ENCODE assay signal across 8 cellular contexts in the genomic region with DNA sequence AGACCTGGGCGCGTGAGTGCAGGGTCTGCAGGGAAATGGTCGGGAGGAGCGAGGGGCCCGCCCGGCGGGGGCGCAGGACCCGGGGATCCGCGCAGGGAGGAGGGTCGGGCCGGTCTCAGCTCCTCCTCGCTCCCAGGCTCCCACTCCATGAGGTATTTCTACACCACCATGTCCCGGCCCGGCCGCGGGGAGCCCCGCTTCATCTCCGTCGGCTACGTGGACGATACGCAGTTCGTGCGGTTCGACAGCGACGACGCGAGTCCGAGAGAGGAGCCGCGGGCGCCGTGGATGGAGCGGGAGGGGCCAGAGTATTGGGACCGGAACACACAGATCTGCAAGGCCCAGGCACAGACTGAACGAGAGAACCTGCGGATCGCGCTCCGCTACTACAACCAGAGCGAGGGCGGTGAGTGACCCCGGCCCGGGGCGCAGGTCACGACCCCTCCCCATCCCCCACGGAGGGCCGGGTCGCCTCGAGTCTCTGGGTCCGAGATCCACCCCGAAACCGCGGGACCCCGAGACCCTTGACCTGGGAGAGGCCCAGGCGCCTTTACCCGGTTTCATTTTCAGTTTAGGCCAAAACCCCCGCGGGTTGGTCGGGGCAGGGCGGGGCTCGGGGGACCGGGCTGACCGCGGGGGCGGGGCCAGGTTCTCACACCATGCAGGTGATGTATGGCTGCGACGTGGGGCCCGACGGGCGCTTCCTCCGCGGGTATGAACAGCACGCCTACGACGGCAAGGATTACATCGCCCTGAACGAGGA. TPM values are rescaled to one million over a fixed set of nuclear protein-coding genes. Genes with fewer than 3 reads are reported as not detected.
DNase-seq lines count a peak whose midpoint lies in the region; ATAC-seq and TF ChIP-seq lines count a peak whose summit lies in the region.

No MANE protein-coding gene starts in this region.

- H3K36me3 Mint-ChIP-seq in activated CD8-positive, alpha-beta T cell treated with anti-CD3 and anti-CD28 coated beads, Interleukin-2, amount 10 ng/mL, durations not matched to agents 7 days and 5 days (ENCODE audit: low read depth) = peaks cover 5% of the 10 kb centered on the region

- H3K36me3 ChIP-seq in DND-41 (ENCODE audit: insufficient read depth, low read length) = peaks cover 3% of the 10 kb centered on the region; the same call in 1 of the 2 replicates
- peaks cover 0 to 4% of the 10 kb centered on the region in 2 experiments for H3K36me3 ChIP-seq in mesenchymal stem cell (ENCODE audit: control insufficient read depth in 1 of 2, insufficient read depth in 2 of 2, low read depth in 1 of 2, low read length in 2 of 2)

- WGBS in mesenchymal stem cell = 2% methylated on average over 56 of the region's 81 CpGs

- no peak overlapping the region for H2AK5ac ChIP-seq in mesenchymal stem cell (ENCODE audit: low read length, severe bottlenecking)

- peak overlapping the region; percentile 77 for H4K8ac ChIP-seq in mesenchymal stem cell (ENCODE audit: low read length)

- no peak overlapping the region for H2BK5ac ChIP-seq in mesenchymal stem cell (ENCODE audit: low read depth, low read length, poor library complexity, severe bottlenecking)

- H2AFZ ChIP-seq in DND-41 (ENCODE audit: low read depth, low read length) (no peak overlapping the region), mesenchymal stem cell (ENCODE audit: low read depth, low read length) (peak overlapping the region; percentile 82)

- no peak overlapping the region for H2BK12ac ChIP-seq in mesenchymal stem cell (ENCODE audit: low read length in 2 of 2)

- H2BK120ac ChIP-seq in mesenchymal stem cell (ENCODE audit: low read depth, low read length) = peak overlapping the region; percentile 27

- H3K14ac ChIP-seq in mesenchymal stem cell (ENCODE audit: low read length in 2 of 2) = peak overlapping the region in 1 of 2 experiments; percentile 84

- peak overlapping the region in 1 of 2 experiments; percentile 61 for H3K18ac ChIP-seq in mesenchymal stem cell (ENCODE audit: low read depth in 1 of 2, low read length in 2 of 2)

- H3K4me1 Mint-ChIP-seq in activated CD8-positive, alpha-beta T cell treated with anti-CD3 and anti-CD28 coated beads, Interleukin-2, amount 10 ng/mL, durations not matched to agents 7 days and 5 days (ENCODE audit: low read depth) = peaks cover 15% of the 10 kb centered on the region

- peaks cover 3% of the 10 kb centered on the region for H3K79me2 ChIP-seq in DND-41 (ENCODE audit: insufficient read depth, low read length)

- ATAC-seq in DND-41 (ENCODE audit: insufficient read depth, low read depth) (no peak), GM21447 (IDR thresholded peaks at IDR 0.05; ENCODE audit: unreplicated experiment) (peak; percentile 73), HG03457 (IDR thresholded peaks at IDR 0.05; ENCODE audit: unreplicated experiment) (no peak)
- ATAC-seq in activated CD8-positive, alpha-beta T cell treated with anti-CD3 and anti-CD28 coated beads, Interleukin-2, amount 10 ng/mL, durations not matched to agents 7 days and 5 days = peak; percentile 87

- H3K27me3 Mint-ChIP-seq in activated CD8-positive, alpha-beta T cell treated with anti-CD3 and anti-CD28 coated beads, Interleukin-2, amount 10 ng/mL, durations not matched to agents 7 days and 5 days (ENCODE audit: low read depth) = peaks cover 8% of the 10 kb centered on the region

- peak overlapping the region in 1 of 2 experiments; percentile 57 for H3K23ac ChIP-seq in mesenchymal stem cell (ENCODE audit: low read length in 2 of 2)

- H3K27ac ChIP-seq in DND-41 (ENCODE audit: low read length) (no peak overlapping the region), mesenchymal stem cell (ENCODE audit: low read length, poor library complexity, severe bottlenecking) (no peak overlapping the region)

- DNase-seq in DND-41 (no peak), KBM-7 (peak; percentile 40), mesenchymal stem cell (peak; percentile 52)
- DNase-seq in activated CD8-positive, alpha-beta T cell treated with anti-CD3 and anti-CD28 coated beads, Interleukin-2, amount 10 ng/mL, durations not matched to agents 7 days and 5 days = peak; percentile 89
- peak; percentile 82 for DNase-seq in effector CD8-positive, alpha-beta T cell (lab: John Stamatoyannopoulos, UW)
- peak; percentile 79 for DNase-seq in stimulated activated CD8-positive, alpha-beta memory T cell treated with anti-CD3 and anti-CD28 coated beads, Interleukin-15, amount 100 ng/mL, for 1 hour (ENCODE audit: low read depth)

- H3K4ac ChIP-seq in mesenchymal stem cell (ENCODE audit: low read depth in 1 of 2, low read length in 2 of 2) = no peak overlapping the region

- in situ Hi-C loops in KBM-7 (cut with MboI; ENCODE audit: low pct_unique_long_range_greater_than_20kb, low sequenced_read_pairs) = no loop called here

- peak overlapping the region; percentile 89 for H3K27ac Mint-ChIP-seq in activated CD8-positive, alpha-beta T cell treated with anti-CD3 and anti-CD28 coated beads, Interleukin-2, amount 10 ng/mL, durations not matched to agents 7 days and 5 days

- H3K4me2 ChIP-seq in DND-41 (ENCODE audit: insufficient read depth, low read length) (peak overlapping the region; percentile 39; the same call in 1 of the 2 replicates), mesenchymal stem cell (ENCODE audit: low read length, poor library complexity, severe bottlenecking) (peak overlapping the region; percentile 95)

- POLR2A ChIA-PET in activated CD8-positive, alpha-beta T cell treated with anti-CD3 and anti-CD28 coated beads, Interleukin-2, amount 10 ng/mL, durations not matched to agents 7 days and 5 days (lab: Charles Lee) = interaction anchor here (0.7 to 1.2 kb wide), 2 partner anchors 39 to 81 kb away, joined by 3 to 5 read pairs; no protein-coding TSS in a partner anchor

- TF ChIP-seq CTCF in DND-41 (IDR thresholded peaks at IDR 0.05; ENCODE audit: borderline replicate concordance, extremely low read depth, low read length, poor library complexity, severe bottlenecking) = no peak

- peak overlapping the region; percentile 80 for H3K4me3 Mint-ChIP-seq in activated CD8-positive, alpha-beta T cell treated with anti-CD3 and anti-CD28 coated beads, Interleukin-2, amount 10 ng/mL, durations not matched to agents 7 days and 5 days

- peak overlapping the region; percentile 25 for H4K91ac ChIP-seq in mesenchymal stem cell (ENCODE audit: low read length)

- H3K79me1 ChIP-seq in mesenchymal stem cell (replicated peaks; ENCODE audit: low read length, poor library complexity, severe bottlenecking) = no peaks in the 10 kb centered on the region

- CTCF ChIA-PET in activated CD8-positive, alpha-beta T cell treated with anti-CD3 and anti-CD28 coated beads, Interleukin-2, amount 10 ng/mL, durations not matched to agents 7 days and 5 days (lab: Charles Lee) = no interaction called here

- no peaks in the 10 kb centered on the region for H3K9me3 ChIP-seq in DND-41 (ENCODE audit: insufficient read depth, low read length, severe bottlenecking)
- no peaks in the 10 kb centered on the region for H3K9me3 ChIP-seq in mesenchymal stem cell (ENCODE audit: control insufficient read depth, low read length)

- no peaks in the 10 kb centered on the region for H3K27me3 ChIP-seq in DND-41 (ENCODE audit: insufficient read depth, low read length, poor library complexity)
- peaks cover 0 to 6% of the 10 kb centered on the region in 2 experiments for H3K27me3 ChIP-seq in mesenchymal stem cell (ENCODE audit: control insufficient read depth in 1 of 2, insufficient read depth in 1 of 2, low read length in 2 of 2)

- H3K4me3 ChIP-seq in DND-41 (ENCODE audit: low read depth in 1 of 2, low read length in 2 of 2) (peak overlapping the region in 1 of 2 experiments; percentile 36; a peak in 2 of 4 replicates), mesenchymal stem cell (ENCODE audit: insufficient read depth in 1 of 2, low read depth in 1 of 2, low read length in 2 of 2) (peak overlapping the region; percentile 65 to 80)

- peak overlapping the region; percentile 26 for H2BK15ac ChIP-seq in mesenchymal stem cell (ENCODE audit: low read depth, poor library complexity, severe bottlenecking)

- H3K4me1 ChIP-seq in DND-41 (ENCODE audit: insufficient read depth, low read length) (peaks cover 3% of the 10 kb centered on the region; the same call in 1 of the 2 replicates), mesenchymal stem cell (ENCODE audit: control insufficient read depth, insufficient read depth, low read depth, low read length) (peaks cover 9% of the 10 kb centered on the region)

- H3K9me3 Mint-ChIP-seq in activated CD8-positive, alpha-beta T cell treated with anti-CD3 and anti-CD28 coated beads, Interleukin-2, amount 10 ng/mL, durations not matched to agents 7 days and 5 days (ENCODE audit: insufficient read depth) = peaks cover 3% of the 10 kb centered on the region

- H3K9ac ChIP-seq in DND-41 (ENCODE audit: low read depth, low read length) (0 out of 2 replicates have a peak overlapping the region, but pooled peaks have one; percentile 15), mesenchymal stem cell (ENCODE audit: low read length) (peak overlapping the region; percentile 90)

- no peaks in the 10 kb centered on the region for H4K20me1 ChIP-seq in DND-41 (ENCODE audit: insufficient read depth, low read length)

RNA-seq across cellular contexts. Expression of a gene that starts 54.3 kb away (rescaled TPM):
- total RNA-seq in activated CD8-positive, alpha-beta T cell treated with anti-CD3 and anti-CD28 coated beads, Interleukin-2, amount 10 ng/mL, durations not matched to agents 7 days and 5 days = 1,000 to 10,000 TPM; 1,178 to 1,183 TPM
- polyA plus RNA-seq in mesenchymal stem cell (2013, experiment 1 of 2) = 501 TPM
- polyA plus RNA-seq in mesenchymal stem cell (2013, experiment 2 of 2) = 521 TPM

Comparison
In these comparisons a context has a peak if more than half of its experiments do, and no peak if none do; other contexts are left out.
1. ATAC-seq: peak in GM21447 (single experiment) and activated CD8-positive, alpha-beta T cell treated with anti-CD3 and anti-CD28 coated beads, Interleukin-2, amount 10 ng/mL, durations not matched to agents 7 days and 5 days (single experiment); none in DND-41 (single experiment) and HG03457 (single experiment).